Comparison of ENCODE assay signal across 13 cellular contexts in genomic region chr9:71741841-71742648, GRCh38. TPM values are rescaled to one million over a fixed set of nuclear protein-coding genes. Genes with fewer than 3 reads are reported as not detected.
DNase-seq lines count a peak whose midpoint lies in the region; ATAC-seq, FAIRE-seq and TF ChIP-seq lines count a peak whose summit lies in the region.
"Had no signal": no experiment of that assay in that cellular context is flagged by ENCODE, and none has a peak within 500 bp of the region (broad histone marks: within the 10 kb centered on the region; RNA-seq: fewer than 3 reads in every experiment).

No MANE protein-coding gene starts in this region.

- peaks cover 92% of the 10 kb centered on the region for H3K36me3 ChIP-seq in mesodermal cell (ENCODE audit: control insufficient read depth, insufficient read depth, low read length)

- no peaks in the 10 kb centered on the region for H3K27me3 Mint-ChIP-seq in stimulated activated memory B cell treated with anti-CD40 and anti-IgM and Interleukin-4, amounts not matched to agents 10 μg/mL and 1 μg/mL and 100 μg/mL, for 72 hours
- H3K27me3 Mint-ChIP-seq: central memory CD8-positive, alpha-beta T cell had no signal

- H3K27me3 ChIP-seq in dorsolateral prefrontal cortex: no peaks in the 10 kb centered on the region
- H3K27me3 ChIP-seq: heart left ventricle had no signal

- POLR2A ChIA-PET in A549 (lab: Yijun Ruan, JAX): interaction anchor here (1.0 to 1.3 kb wide), 2 partner anchors 21 to 61 kb away, joined by 3 to 4 read pairs; no protein-coding TSS in a partner anchor

- TF ChIP-seq CTCF in A549 (IDR thresholded peaks at IDR 0.05): no peak
- no peak for TF ChIP-seq CTCF in dorsolateral prefrontal cortex (IDR thresholded peaks at IDR 0.05 in 54 of 56, conservative IDR thresholded peaks at IDR 0.05 in 2 of 56; ENCODE audit: low read depth in 1 of 56, partially characterized antibody in 56 of 56)

- FAIRE-seq in A549 (lab: Jason Lieb, UNC): peak; percentile 78
- FAIRE-seq: G401.6, H1 had no signal

- CTCF ChIA-PET in A549 (lab: Yijun Ruan, JAX): interaction anchor here (1.0 to 2.2 kb wide), 6 partner anchors 13 to 138 kb away, joined by 3 to 6 read pairs (median 4); no protein-coding TSS in a partner anchor

- ATAC-seq in A549 (peak; percentile 60 to 74; a peak in 4 of 6 replicates), GM19463 (IDR thresholded peaks at IDR 0.05; ENCODE audit: unreplicated experiment) (no peak)
- ATAC-seq in stimulated activated memory B cell treated with anti-CD40 and anti-IgM and Interleukin-4, amounts not matched to agents 10 μg/mL and 1 μg/mL and 100 μg/mL, for 72 hours: no peak
- ATAC-seq: heart left ventricle had no signal

- TF ChIP-seq EP300 in A549 (IDR thresholded peaks at IDR 0.05): peak; percentile 83 to 85; a peak in 3 of 5 replicates

- peak in 1 of 2 experiments; percentile 73 for DNase-seq in A549 (ENCODE audit: low read depth in 1 of 2, low spot score in 1 of 2)
- peak; percentile 90 for DNase-seq in NCI-H226
- DNase-seq in dorsolateral prefrontal cortex: no peak
- no peak for DNase-seq in NK-92 treated with Interleukin-12 subunit alpha and Interleukin-12 subunit beta, amount 100 ng/mL, for 24 hours (lab: John Stamatoyannopoulos, UW)
- DNase-seq in SKM-1 (lab: John Stamatoyannopoulos, UW; ENCODE audit: unreplicated experiment): no peak
- DNase-seq: heart left ventricle had no signal

- no peak overlapping the region for H3K27ac Mint-ChIP-seq in stimulated activated memory B cell treated with anti-CD40 and anti-IgM and Interleukin-4, amounts not matched to agents 10 μg/mL and 1 μg/mL and 100 μg/mL, for 72 hours

- H3K9me3 Mint-ChIP-seq in stimulated activated memory B cell treated with anti-CD40 and anti-IgM and Interleukin-4, amounts not matched to agents 10 μg/mL and 1 μg/mL and 100 μg/mL, for 72 hours: no peaks in the 10 kb centered on the region
- H3K9me3 Mint-ChIP-seq: central memory CD8-positive, alpha-beta T cell had no signal

- peak overlapping the region; percentile 72 for H3K4me2 ChIP-seq in A549

- H3K4me3 Mint-ChIP-seq in stimulated activated memory B cell treated with anti-CD40 and anti-IgM and Interleukin-4, amounts not matched to agents 10 μg/mL and 1 μg/mL and 100 μg/mL, for 72 hours: no peak overlapping the region
- H3K4me3 Mint-ChIP-seq: central memory CD8-positive, alpha-beta T cell had no signal

- TF ChIP-seq POLR2A in A549 (IDR thresholded peaks at IDR 0.05; ENCODE audit: low read length): no peak

- peak overlapping the region; percentile 87 to 94 for H3K27ac ChIP-seq in A549
- H3K27ac ChIP-seq in dorsolateral prefrontal cortex: peak overlapping the region in 51 of 59 donors; percentile 1 to 85 (median 58)
- H3K27ac ChIP-seq in mesodermal cell (ENCODE audit: low read depth, low read length, severe bottlenecking): peak overlapping the region; percentile 6
- H3K27ac ChIP-seq: heart left ventricle, PC-9 had no signal

- H3K4me1 ChIP-seq in A549 (peaks cover 97% of the 10 kb centered on the region), mesodermal cell (ENCODE audit: control insufficient read depth, insufficient read depth, low read length, poor library complexity, severe bottlenecking) (peaks cover 9% of the 10 kb centered on the region)

- intact Hi-C loops in dorsolateral prefrontal cortex (cut with DNase I): no loop called here

- H3K9me3 ChIP-seq in A549 (no peaks in the 10 kb centered on the region), mesodermal cell (ENCODE audit: control insufficient read depth, low read length) (no peaks in the 10 kb centered on the region)
- H3K9me3 ChIP-seq: heart left ventricle had no signal

- WGBS in A549 (ENCODE audit: missing lambda C conversion rate): 34% methylated on average over 11 of the region's 11 CpGs
- WGBS in mesodermal cell (ENCODE audit: insufficient coverage in 2 of 2), 2 experiments: 89 to 91% methylated on average over 5 to 8 of the region's 11 CpGs

- TF ChIP-seq RAD21 in A549 (conservative IDR thresholded peaks at IDR 0.05 in 1 of 2, IDR thresholded peaks at IDR 0.05 in 1 of 2): peak in 1 of 2 experiments; percentile 43; a peak in 2 of 5 replicates

- H3K36me3 Mint-ChIP-seq in stimulated activated memory B cell treated with anti-CD40 and anti-IgM and Interleukin-4, amounts not matched to agents 10 μg/mL and 1 μg/mL and 100 μg/mL, for 72 hours: peaks cover 43% of the 10 kb centered on the region

- H3K4me1 Mint-ChIP-seq in stimulated activated memory B cell treated with anti-CD40 and anti-IgM and Interleukin-4, amounts not matched to agents 10 μg/mL and 1 μg/mL and 100 μg/mL, for 72 hours: no peaks in the 10 kb centered on the region

- peak overlapping the region; percentile 5; the same call in 2 of the 3 replicates for H3K4me3 ChIP-seq in A549
- peak overlapping the region in 4 of 59 donors; percentile 1 to 20 (median 12) for H3K4me3 ChIP-seq in dorsolateral prefrontal cortex
- no peak overlapping the region for H3K4me3 ChIP-seq in mesodermal cell (ENCODE audit: extremely low read depth, insufficient read depth, low read length, poor library complexity, severe bottlenecking)
- H3K4me3 ChIP-seq: heart left ventricle, PC-9 had no signal

TF ChIP-seq in A549, 52 proteins besides CTCF, POLR2A, EP300 and RAD21 (continues in another document):
- peak; percentile 70 to 90; a peak in 3 of 5 replicates for TF ChIP-seq JUN (IDR thresholded peaks at IDR 0.05)
- TF ChIP-seq ZFP36 (IDR thresholded peaks at IDR 0.05; ENCODE audit: borderline replicate concordance, partially characterized antibody): no peak
- no peak for TF ChIP-seq FOSL2 (IDR thresholded peaks at IDR 0.05)
- TF ChIP-seq FOSL2 (CRISPR knock-in tag; IDR thresholded peaks at IDR 0.05): 0 out of 2 replicates have a peak, but pooled peaks have one; percentile 11
- no peak for TF ChIP-seq POLR2AphosphoS2 (conservative IDR thresholded peaks at IDR 0.05; ENCODE audit: low read length)
- no peak for TF ChIP-seq FOXS1 (CRISPR knock-in tag; IDR thresholded peaks at IDR 0.05)
- no peak for TF ChIP-seq RARB (CRISPR knock-in tag; IDR thresholded peaks at IDR 0.05)
- no peak for TF ChIP-seq ZNF302 (CRISPR knock-in tag; IDR thresholded peaks at IDR 0.05)
- TF ChIP-seq RFX5 (IDR thresholded peaks at IDR 0.05): no peak
- TF ChIP-seq, protein P1, sequence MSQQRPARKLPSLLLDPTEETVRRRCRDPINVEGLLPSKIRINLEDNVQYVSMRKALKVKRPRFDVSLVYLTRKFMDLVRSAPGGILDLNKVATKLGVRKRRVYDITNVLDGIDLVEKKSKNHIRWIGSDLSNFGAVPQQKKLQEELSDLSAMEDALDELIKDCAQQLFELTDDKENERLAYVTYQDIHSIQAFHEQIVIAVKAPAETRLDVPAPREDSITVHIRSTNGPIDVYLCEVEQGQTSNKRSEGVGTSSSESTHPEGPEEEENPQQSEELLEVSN (IDR thresholded peaks at IDR 0.05; ENCODE audit: borderline replicate concordance, low read depth): no peak
- no peak for TF ChIP-seq FOSB (CRISPR knock-in tag; IDR thresholded peaks at IDR 0.05)
- TF ChIP-seq TP53 (CRISPR knock-in tag; IDR thresholded peaks at IDR 0.05): no peak
- no peak for TF ChIP-seq MYC (IDR thresholded peaks at IDR 0.05; ENCODE audit: borderline replicate concordance, low read length)
- peak; percentile 91 for TF ChIP-seq GATA3 (IDR thresholded peaks at IDR 0.05; ENCODE audit: borderline replicate concordance)
- peak in 1 of 2 experiments; percentile 56; a peak in 1 of 4 replicates for TF ChIP-seq CEBPB (IDR thresholded peaks at IDR 0.05)
- TF ChIP-seq CBX2 (IDR thresholded peaks at IDR 0.05; ENCODE audit: borderline replicate concordance, low read depth): no peak
- no peak for TF ChIP-seq NPAS2 (CRISPR knock-in tag; IDR thresholded peaks at IDR 0.05; ENCODE audit: borderline replicate concordance)
- TF ChIP-seq SMC3 (IDR thresholded peaks at IDR 0.05): peak; percentile 20; the same call in 1 of the 3 replicates
- TF ChIP-seq TFCP2L1 (CRISPR knock-in tag; IDR thresholded peaks at IDR 0.05): no peak
- no peak for TF ChIP-seq CHD2 (IDR thresholded peaks at IDR 0.05; ENCODE audit: low read length, partially characterized antibody)
- TF ChIP-seq, protein P2, sequence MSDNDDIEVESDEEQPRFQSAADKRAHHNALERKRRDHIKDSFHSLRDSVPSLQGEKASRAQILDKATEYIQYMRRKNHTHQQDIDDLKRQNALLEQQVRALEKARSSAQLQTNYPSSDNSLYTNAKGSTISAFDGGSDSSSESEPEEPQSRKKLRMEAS (IDR thresholded peaks at IDR 0.05): 0 out of 2 replicates have a peak, but pooled peaks have one; percentile 46
- peak; percentile 78 for TF ChIP-seq JUNB (IDR thresholded peaks at IDR 0.05)

RNA-seq across cellular contexts. Expression of gene CEMIP2, which starts 26.3 kb away (rescaled TPM):
- polyA plus RNA-seq in A549 (2011; rRNA removed): 161 and 236 TPM in 2 replicates
- 65.5 and 72.7 TPM in 2 replicates for polyA plus RNA-seq in A549 (2012; cell fraction: cytosol; rRNA removed)
- polyA plus RNA-seq in A549 (2012; cell fraction: nucleus; rRNA removed): 146 and 156 TPM in 2 replicates
- polyA plus RNA-seq in A549 (2017; fragmentation: RNase III; extraction: RNeasy Plus Mini Kit Qiagen cat#74134 plus additional on column Dnase treatment): 136 to 158 TPM (median 146 TPM) in 3 replicates
- polyA minus RNA-seq in A549 (2011; rRNA and poly(A)+ RNA removed): 427 and 492 TPM in 2 replicates
- total RNA-seq in dorsolateral prefrontal cortex: 10 to 100 TPM; 20.5 to 81.8 (median 47.2) TPM
- 198 TPM for polyA plus RNA-seq in mesodermal cell (2013, experiment 1 of 2)
- polyA plus RNA-seq in mesodermal cell (2013, experiment 2 of 2): 190 TPM

Comparison
In these comparisons a context has a peak if more than half of its experiments do, and no peak if none do; other contexts are left out.
1. ATAC-seq: peak in A549 (2 of 2); none in stimulated activated memory B cell treated with anti-CD40 and anti-IgM and Interleukin-4, amounts not matched to agents 10 μg/mL and 1 μg/mL and 100 μg/mL, for 72 hours (single experiment) and GM19463 (single experiment).
2. H3K27ac ChIP-seq: peak in every context shown above with its lines; median percentile 90 in A549; 58 in dorsolateral prefrontal cortex; 6 in mesodermal cell.